ENCODE assay signal across 8 cellular contexts in the genomic region with DNA sequence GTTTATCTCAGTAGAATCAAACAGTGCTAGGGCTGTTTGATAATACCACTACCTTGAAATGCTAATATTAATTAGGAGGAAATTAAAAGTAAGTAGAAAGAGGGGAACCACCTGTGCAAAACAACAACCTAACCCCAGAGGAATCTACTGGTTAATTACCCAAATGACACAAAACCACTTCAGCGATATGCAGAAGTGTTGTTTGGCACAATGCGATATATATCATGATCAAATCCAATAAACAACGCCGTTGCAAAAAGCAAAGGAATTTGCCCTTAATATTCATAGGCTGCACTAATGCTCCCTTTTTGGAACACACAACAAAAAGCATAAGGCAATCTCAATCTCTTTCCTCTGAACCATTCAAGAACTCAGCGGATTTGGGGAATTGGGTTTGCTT. TPM values are rescaled to one million over a fixed set of nuclear protein-coding genes. Genes with fewer than 3 reads are reported as not detected.
DNase-seq lines count a peak whose midpoint lies in the region; ATAC-seq and TF ChIP-seq lines count a peak whose summit lies in the region.

No MANE protein-coding gene starts in this region.

- H3K36me3 Mint-ChIP-seq in chondrocyte (ENCODE audit: low read depth) (no peaks in the 10 kb centered on the region), natural killer cell (no peaks in the 10 kb centered on the region)

- H3K36me3 ChIP-seq in BE2C = 0 out of 2 replicates have a peak, but pooled peaks cover 3% of the 10 kb centered on the region
- H3K36me3 ChIP-seq in HUES6 (ENCODE audit: control insufficient read depth, insufficient read depth, low read length) = no peaks in the 10 kb centered on the region

- H3K4me1 Mint-ChIP-seq in chondrocyte (ENCODE audit: low read depth) (peaks cover 51% of the 10 kb centered on the region), natural killer cell (peaks cover 51 to 53% of the 10 kb centered on the region in 2 donors)

- H3K9me3 Mint-ChIP-seq in chondrocyte (ENCODE audit: low read depth) = no peaks in the 10 kb centered on the region
- H3K9me3 Mint-ChIP-seq in natural killer cell = no peaks in the 10 kb centered on the region

- H3K4me3 ChIP-seq in BE2C (ENCODE audit: low read depth, low read length) (peak overlapping the region; percentile 81), HUES6 (ENCODE audit: low read depth, low read length) (peak overlapping the region; percentile 87)

- CTCF ChIA-PET in HEK293T (lab: Yijun Ruan, JAX) = no interaction called here

- H3K4me3 Mint-ChIP-seq in chondrocyte (ENCODE audit: unreplicated experiment) = peak overlapping the region; percentile 94
- peak overlapping the region; percentile 94 for H3K4me3 Mint-ChIP-seq in natural killer cell

- H3K27ac ChIP-seq in HUES6 (ENCODE audit: low read depth, low read length) = no peak overlapping the region

- ATAC-seq in natural killer cell (no peak), HG03139 (IDR thresholded peaks at IDR 0.05; ENCODE audit: unreplicated experiment) (no peak), HG03565 (IDR thresholded peaks at IDR 0.05; ENCODE audit: unreplicated experiment) (no peak)

- H3K9me3 ChIP-seq in BE2C = no peaks in the 10 kb centered on the region
- 0 out of 2 replicates have a peak, but pooled peaks cover 2% of the 10 kb centered on the region for H3K9me3 ChIP-seq in HUES6 (ENCODE audit: control insufficient read depth, insufficient read depth, low read depth, low read length)

- POLR2A ChIA-PET in HEK293T (lab: Yijun Ruan, JAX) = interaction anchor here (1.1 kb wide), 1 partner anchor 188 kb away, joined by 3 read pairs; no protein-coding TSS in a partner anchor

- intact Hi-C loops in natural killer cell (cut with micrococcal nuclease) = loop anchor here (1.0 to 5.0 kb wide), 3 partner anchors 8 to 663 kb away; no protein-coding TSS in a partner anchor

- H3K27ac Mint-ChIP-seq in chondrocyte (ENCODE audit: unreplicated experiment) (peak overlapping the region; percentile 94), natural killer cell (peak overlapping the region; percentile 66 to 82)

- H3K9ac ChIP-seq in HUES6 (ENCODE audit: low read length) = peak overlapping the region; percentile 96

- TF ChIP-seq CTCF in BE2C (IDR thresholded peaks at IDR 0.05; ENCODE audit: low read depth, low read length) (no peak), chondrocyte (IDR thresholded peaks at IDR 0.05) (no peak), natural killer cell (IDR thresholded peaks at IDR 0.05) (no peak)

- H3K4me1 ChIP-seq in BE2C (peaks cover 2% of the 10 kb centered on the region), HUES6 (ENCODE audit: control insufficient read depth, insufficient read depth, low read length) (peaks cover 14% of the 10 kb centered on the region)

- no peaks in the 10 kb centered on the region for H3K27me3 ChIP-seq in BE2C
- H3K27me3 ChIP-seq in HUES6 (ENCODE audit: control insufficient read depth, insufficient read depth, low read length) = no peaks in the 10 kb centered on the region

- no peak for DNase-seq in BE2C
- no peak for DNase-seq in chondrocyte (ENCODE audit: low spot score)
- no peak for DNase-seq in natural killer cell
- DNase-seq in HEK293T (ENCODE audit: extremely low spot score) = no peak
- DNase-seq in NCI-H526 treated with DMSO at 0.1 percent for 48 hours (lab: John Stamatoyannopoulos, UW) = no peak

- H3K27me3 Mint-ChIP-seq in chondrocyte (ENCODE audit: low read depth) = peaks cover under 1% of the 10 kb centered on the region
- peaks cover under 1 to 2% of the 10 kb centered on the region in 2 donors for H3K27me3 Mint-ChIP-seq in natural killer cell (ENCODE audit: low read depth in 2 of 2)

TF ChIP-seq in HEK293T, 16 proteins besides CTCF, POLR2A, EP300 and RAD21:
- TF ChIP-seq, protein P1, sequence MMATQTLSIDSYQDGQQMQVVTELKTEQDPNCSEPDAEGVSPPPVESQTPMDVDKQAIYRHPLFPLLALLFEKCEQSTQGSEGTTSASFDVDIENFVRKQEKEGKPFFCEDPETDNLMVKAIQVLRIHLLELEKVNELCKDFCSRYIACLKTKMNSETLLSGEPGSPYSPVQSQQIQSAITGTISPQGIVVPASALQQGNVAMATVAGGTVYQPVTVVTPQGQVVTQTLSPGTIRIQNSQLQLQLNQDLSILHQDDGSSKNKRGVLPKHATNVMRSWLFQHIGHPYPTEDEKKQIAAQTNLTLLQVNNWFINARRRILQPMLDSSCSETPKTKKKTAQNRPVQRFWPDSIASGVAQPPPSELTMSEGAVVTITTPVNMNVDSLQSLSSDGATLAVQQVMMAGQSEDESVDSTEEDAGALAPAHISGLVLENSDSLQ (IDR thresholded peaks at IDR 0.05) = no peak
- TF ChIP-seq LEF1 (IDR thresholded peaks at IDR 0.05; ENCODE audit: borderline replicate concordance) (no peak), HDGF (IDR thresholded peaks at IDR 0.05; ENCODE audit: borderline replicate concordance) (no peak), FOXK2 (IDR thresholded peaks at IDR 0.05) (no peak), ZNF384 (IDR thresholded peaks at IDR 0.05) (no peak), SP1 (IDR thresholded peaks at IDR 0.05) (no peak), CTBP1 (IDR thresholded peaks at IDR 0.05; ENCODE audit: borderline replicate concordance) (no peak), ELF4 (IDR thresholded peaks at IDR 0.05) (no peak), ARNT (IDR thresholded peaks at IDR 0.05) (no peak), FOXM1 (IDR thresholded peaks at IDR 0.05; ENCODE audit: borderline replicate concordance) (no peak)

RNA-seq across cellular contexts. Expression of a gene that starts 1.6 kb away (rescaled TPM):
- 19.2 TPM for polyA plus RNA-seq in BE2C (2012; ENCODE audit: insufficient read depth, insufficient read length, low read depth)
- 103 to 112 TPM (median 105 TPM) in 3 replicates for total RNA-seq in chondrocyte
- total RNA-seq in natural killer cell = 10 to 100 TPM; 63.3 to 74.6 (median 65.9) TPM

RNA-seq across cellular contexts. Expression of a gene that starts 29.2 kb away (rescaled TPM):
- 21.4 TPM for polyA plus RNA-seq in BE2C (2012; ENCODE audit: insufficient read depth, insufficient read length, low read depth)
- total RNA-seq in chondrocyte (19.0 to 19.4 TPM (median 19.4 TPM) in 3 replicates), natural killer cell (1 to 10 TPM; 1.6 to 3.8 (median 2.4) TPM)
